Comparison of ENCODE assay signal across 34 cellular contexts in genomic region chr4:121534187-121534586, GRCh38.
"Had no signal": no experiment of that assay in that cellular context is flagged by ENCODE, and none has a peak within 500 bp of the region (broad histone marks: within the 10 kb centered on the region; RNA-seq: fewer than 3 reads in every experiment).

No MANE protein-coding gene starts in this region.

- ATAC-seq: activated CD8-positive, alpha-beta memory T cell treated with anti-CD3 and anti-CD28 coated beads, Interleukin-2, amount 10 ng/mL, durations not matched to agents 7 days and 5 days; activated CD8-positive, alpha-beta T cell treated with anti-CD3 and anti-CD28 coated beads, Interleukin-2, amount 10 ng/mL, durations not matched to agents 7 days and 5 days; activated naive CD8-positive, alpha-beta T cell treated with anti-CD3 and anti-CD28 coated beads, Interleukin-2, amount 50 U/mL, for 24 hours had no signal

- H3K9me3 Mint-ChIP-seq: activated B cell treated with CpG ODN at 0.5 μM for 24 hours; activated CD4-positive, alpha-beta memory T cell treated with anti-CD3 and anti-CD28 coated beads, Interleukin-2, amount 10 ng/mL, durations not matched to agents 7 days and 5 days; activated CD4-positive, alpha-beta T cell treated with anti-CD3 and anti-CD28 coated beads, Interleukin-2, amount 10 ng/mL, durations not matched to agents 7 days and 5 days; activated naive CD4-positive, alpha-beta T cell treated with anti-CD3 and anti-CD28 coated beads, Interleukin-2, amount 10 ng/mL, durations not matched to agents 7 days and 5 days; activated naive CD4-positive, alpha-beta T cell treated with anti-CD3 and anti-CD28 coated beads, Interleukin-2, amount 50 U/mL, for 24 hours; activated naive CD8-positive, alpha-beta T cell treated with anti-CD3 and anti-CD28 coated beads, Interleukin-2, amount 10 ng/mL, durations not matched to agents 7 days and 5 days; activated naive CD8-positive, alpha-beta T cell treated with anti-CD3 and anti-CD28 coated beads, Interleukin-2, amount 50 U/mL, for 24 hours; activated T-cell treated with anti-CD3 and anti-CD28 coated beads, Interleukin-2, amount 50 U/mL, for 24 hours; activated T-helper 2 cell treated with anti-CD3 and anti-CD28 coated beads, Interferon-gamma antibody, Interleukin-2, Interleukin-4, amounts not matched to agents 10 μg/mL and 5 μg/mL and 100 μg/mL, durations not matched to agents 14 hours and 24 hours and 36 hours; T-helper 1 cell treated with Interleukin-12 subunit alpha and Interleukin-12 subunit beta and Interleukin-4 antibody, amounts not matched to agents 30 μg/mL and 1 μg/mL, for 36 hours; T-helper 2 cell treated with Interferon-gamma antibody and Interleukin-4, amounts not matched to agents 5 μg/mL and 100 μg/mL, for 36 hours had no signal

- H3K4me3 ChIP-seq: ascending aorta, breast epithelium had no signal

- H3K27me3 Mint-ChIP-seq: activated B cell treated with CpG ODN at 0.5 μM for 24 hours had no signal

- H3K4me3 Mint-ChIP-seq: activated B cell treated with CpG ODN at 0.5 μM for 24 hours; activated CD4-positive, alpha-beta memory T cell treated with anti-CD3 and anti-CD28 coated beads, Interleukin-2, amount 10 ng/mL, durations not matched to agents 7 days and 5 days; activated CD4-positive, alpha-beta T cell treated with anti-CD3 and anti-CD28 coated beads, Interleukin-2, amount 10 ng/mL, durations not matched to agents 7 days and 5 days; activated CD8-positive, alpha-beta memory T cell treated with anti-CD3 and anti-CD28 coated beads, Interleukin-2, amount 10 ng/mL, durations not matched to agents 7 days and 5 days; activated CD8-positive, alpha-beta T cell treated with anti-CD3 and anti-CD28 coated beads, Interleukin-2, amount 10 ng/mL, durations not matched to agents 7 days and 5 days; activated naive CD4-positive, alpha-beta T cell treated with anti-CD3 and anti-CD28 coated beads, Interleukin-2, amount 10 ng/mL, durations not matched to agents 7 days and 5 days; activated naive CD4-positive, alpha-beta T cell treated with anti-CD3 and anti-CD28 coated beads, Interleukin-2, amount 50 U/mL, for 24 hours; activated naive CD8-positive, alpha-beta T cell; activated naive CD8-positive, alpha-beta T cell treated with anti-CD3 and anti-CD28 coated beads, Interleukin-2, amount 10 ng/mL, durations not matched to agents 7 days and 5 days; activated naive CD8-positive, alpha-beta T cell treated with anti-CD3 and anti-CD28 coated beads, Interleukin-2, amount 50 U/mL, for 24 hours; activated T-cell treated with anti-CD3 and anti-CD28 coated beads, Interleukin-2, amount 50 U/mL, for 24 hours; T-helper 1 cell treated with Interleukin-12 subunit alpha and Interleukin-12 subunit beta and Interleukin-4 antibody, amounts not matched to agents 30 μg/mL and 1 μg/mL, for 36 hours; T-helper 2 cell treated with Interferon-gamma antibody and Interleukin-4, amounts not matched to agents 5 μg/mL and 100 μg/mL, for 36 hours had no signal

- H3K4me1 ChIP-seq: ascending aorta, breast epithelium had no signal

- H3K36me3 ChIP-seq: ascending aorta, brain microvascular endothelial cell, breast epithelium had no signal

- H3K36me3 Mint-ChIP-seq: activated CD8-positive, alpha-beta memory T cell treated with anti-CD3 and anti-CD28 coated beads, Interleukin-2, amount 10 ng/mL, durations not matched to agents 7 days and 5 days; activated naive CD4-positive, alpha-beta T cell treated with anti-CD3 and anti-CD28 coated beads, Interleukin-2, amount 10 ng/mL, durations not matched to agents 7 days and 5 days; activated naive CD4-positive, alpha-beta T cell treated with anti-CD3 and anti-CD28 coated beads, Interleukin-2, amount 50 U/mL, for 24 hours; activated naive CD8-positive, alpha-beta T cell; activated naive CD8-positive, alpha-beta T cell treated with anti-CD3 and anti-CD28 coated beads, Interleukin-2, amount 10 ng/mL, durations not matched to agents 7 days and 5 days had no signal

- H3K27me3 ChIP-seq: ascending aorta, brain microvascular endothelial cell, breast epithelium had no signal

- DNase-seq: activated B cell treated with CpG ODN at 0.5 μM for 24 hours; activated CD4-positive, alpha-beta memory T cell treated with anti-CD3 and anti-CD28 coated beads, Interleukin-2, amount 10 ng/mL, durations not matched to agents 7 days and 5 days; activated CD4-positive, alpha-beta T cell treated with anti-CD3 and anti-CD28 coated beads for 4 hours; activated CD4-positive, alpha-beta T cell treated with anti-CD3 and anti-CD28 coated beads, Interleukin-2, amount 10 ng/mL, durations not matched to agents 7 days and 5 days; activated CD4-positive, alpha-beta T cell treated with anti-CD3 and anti-CD28 coated beads, Interleukin-2, amount 50 U/mL, for 48 hours; activated CD4-positive, CD25-positive, alpha-beta regulatory T cell treated with anti-CD3 and anti-CD28 coated beads, Interleukin-2, amount 50 U/mL, for 72 hours; activated CD8-positive, alpha-beta memory T cell treated with anti-CD3 and anti-CD28 coated beads for 24 hours; activated CD8-positive, alpha-beta memory T cell treated with anti-CD3 and anti-CD28 coated beads, Interleukin-2, amount 10 ng/mL, durations not matched to agents 7 days and 5 days; activated CD8-positive, alpha-beta memory T cell treated with anti-CD3 and anti-CD28 coated beads, Interleukin-2, amount 50 U/mL, for 48 hours; activated CD8-positive, alpha-beta T cell treated with anti-CD3 and anti-CD28 coated beads, Interleukin-2, amount 10 ng/mL, durations not matched to agents 7 days and 5 days; activated effector memory CD4-positive, alpha-beta T cell treated with Interleukin-2 at 50 U/mL for 16 hours; activated gamma-delta T cell; activated naive CD4-positive, alpha-beta T cell treated with anti-CD3 and anti-CD28 coated beads, Interleukin-2, amount 10 ng/mL, durations not matched to agents 7 days and 5 days; activated naive CD4-positive, alpha-beta T cell treated with Interleukin-2 at 50 U/mL for 16 hours; activated naive CD8-positive, alpha-beta T cell treated with anti-CD3 and anti-CD28 coated beads, Interleukin-2, amount 10 ng/mL, durations not matched to agents 7 days and 5 days; activated naive CD8-positive, alpha-beta T cell treated with anti-CD3 and anti-CD28 coated beads, Interleukin-2, amount 50 U/mL, for 24 hours; activated T-cell treated with anti-CD3 and anti-CD28 coated beads, Interleukin-2, amount 50 U/mL, for 24 hours; activated T-cell treated with anti-CD3 and anti-CD28 coated beads, Interleukin-2, amount 50 U/mL, for 48 hours; amygdala; anterior cingulate cortex; brain microvascular endothelial cell; central memory CD4-positive, alpha-beta T cell; SW 1271; T-helper 1 cell; T-helper 9 cell had no signal

- H3K27ac Mint-ChIP-seq: activated B cell treated with CpG ODN at 0.5 μM for 24 hours; activated CD4-positive, alpha-beta memory T cell treated with anti-CD3 and anti-CD28 coated beads, Interleukin-2, amount 10 ng/mL, durations not matched to agents 7 days and 5 days; activated CD4-positive, alpha-beta T cell treated with anti-CD3 and anti-CD28 coated beads, Interleukin-2, amount 10 ng/mL, durations not matched to agents 7 days and 5 days; activated CD8-positive, alpha-beta memory T cell treated with anti-CD3 and anti-CD28 coated beads, Interleukin-2, amount 10 ng/mL, durations not matched to agents 7 days and 5 days; activated CD8-positive, alpha-beta T cell treated with anti-CD3 and anti-CD28 coated beads, Interleukin-2, amount 10 ng/mL, durations not matched to agents 7 days and 5 days; activated naive CD4-positive, alpha-beta T cell treated with anti-CD3 and anti-CD28 coated beads, Interleukin-2, amount 10 ng/mL, durations not matched to agents 7 days and 5 days; activated naive CD4-positive, alpha-beta T cell treated with anti-CD3 and anti-CD28 coated beads, Interleukin-2, amount 50 U/mL, for 24 hours; activated naive CD8-positive, alpha-beta T cell; activated naive CD8-positive, alpha-beta T cell treated with anti-CD3 and anti-CD28 coated beads, Interleukin-2, amount 10 ng/mL, durations not matched to agents 7 days and 5 days; activated naive CD8-positive, alpha-beta T cell treated with anti-CD3 and anti-CD28 coated beads, Interleukin-2, amount 50 U/mL, for 24 hours; activated T-cell treated with anti-CD3 and anti-CD28 coated beads, Interleukin-2, amount 50 U/mL, for 24 hours; activated T-helper 2 cell treated with anti-CD3 and anti-CD28 coated beads, Interferon-gamma antibody, Interleukin-2, Interleukin-4, amounts not matched to agents 10 μg/mL and 5 μg/mL and 100 μg/mL, durations not matched to agents 14 hours and 24 hours and 36 hours; T-helper 1 cell treated with Interleukin-12 subunit alpha and Interleukin-12 subunit beta and Interleukin-4 antibody, amounts not matched to agents 30 μg/mL and 1 μg/mL, for 36 hours; T-helper 2 cell treated with Interferon-gamma antibody and Interleukin-4, amounts not matched to agents 5 μg/mL and 100 μg/mL, for 36 hours had no signal

- FAIRE-seq: TTC549 had no signal

- H3K4me1 Mint-ChIP-seq: activated B cell treated with CpG ODN at 0.5 μM for 24 hours; activated naive CD4-positive, alpha-beta T cell treated with anti-CD3 and anti-CD28 coated beads, Interleukin-2, amount 10 ng/mL, durations not matched to agents 7 days and 5 days; activated naive CD4-positive, alpha-beta T cell treated with anti-CD3 and anti-CD28 coated beads, Interleukin-2, amount 50 U/mL, for 24 hours; activated naive CD8-positive, alpha-beta T cell treated with anti-CD3 and anti-CD28 coated beads, Interleukin-2, amount 50 U/mL, for 24 hours had no signal

- H3K27ac ChIP-seq: ascending aorta, brain microvascular endothelial cell, breast epithelium, VCaP had no signal

- H3K9me3 ChIP-seq: ascending aorta, breast epithelium had no signal
